In genomic region chr6:72653032-72653431, GRCh38 we compare ENCODE assay signal across 28 cellular contexts.
A peak's percentile ranks its signal among the peaks of the same experiment; 100 is the strongest.
DNase-seq lines count a peak whose midpoint lies in the region; ATAC-seq, FAIRE-seq and TF ChIP-seq lines count a peak whose summit lies in the region.
"Had no signal": no experiment of that assay in that cellular context is flagged by ENCODE, and none has a peak within 500 bp of the region (broad histone marks: within the 10 kb centered on the region; RNA-seq: fewer than 3 reads in every experiment).

No MANE protein-coding gene starts in this region.

- peak; percentile 50 for FAIRE-seq in H54 (lab: Jason Lieb, UNC)
- peak; percentile 64 for FAIRE-seq in RCC 7860 (lab: Jason Lieb, UNC)
- FAIRE-seq: A549, urothelium cell line had no signal

- no peak for TF ChIP-seq POLR2A in H54 (IDR thresholded peaks at IDR 0.05; ENCODE audit: low read depth, low read length)

- peak; percentile 11 for DNase-seq in ACHN
- no peak for DNase-seq in H54 (ENCODE audit: insufficient read length, low spot score)
- DNase-seq in RCC 7860 (ENCODE audit: low spot score) = no peak
- DNase-seq in kidney tubule cell (ENCODE audit: low spot score) = peak; percentile 17
- DNase-seq in inferior parietal cortex (ENCODE audit: extremely low spot score) = no peak
- DNase-seq: activated CD4-positive, alpha-beta T cell treated with anti-CD3 and anti-CD28 coated beads, Interleukin-2, amount 10 ng/mL, durations not matched to agents 24 days and 14 days; activated CD8-positive, alpha-beta memory T cell treated with anti-CD3 and anti-CD28 coated beads for 24 hours; activated effector memory CD4-positive, alpha-beta T cell treated with anti-CD3 and anti-CD28 coated beads, Interleukin-2, amount 50 U/mL, for 16 hours; activated naive CD8-positive, alpha-beta T cell treated with anti-CD3 and anti-CD28 coated beads for 36 hours; activated T-cell treated with anti-CD3 and anti-CD28 coated beads for 4 hours; CD8-positive, alpha-beta T cell; colonic mucosa; effector CD8-positive, alpha-beta T cell; hippocampal formation; NCI-H1105 treated with DMSO at 0.1 percent for 48 hours; NCI-H1930; pancreas; SIG-M5; stimulated activated CD4-positive, alpha-beta T cell treated with anti-CD3 and anti-CD28 coated beads, Interleukin-1b, Interleukin-23, amount 100 ng/mL, for 48 hours; stimulated activated naive CD8-positive, alpha-beta T cell treated with anti-CD3 and anti-CD28 coated beads, Interleukin-15, Interleukin-2, amounts not matched to agents 100 U/mL and 50 U/mL, for 24 hours; T1000; testis had no signal

- ATAC-seq in HG03039 (IDR thresholded peaks at IDR 0.05; ENCODE audit: unreplicated experiment) (no peak), HG02938 (IDR thresholded peaks at IDR 0.05; ENCODE audit: unreplicated experiment) (no peak), HG03095 (IDR thresholded peaks at IDR 0.05; ENCODE audit: unreplicated experiment) (no peak)
- ATAC-seq: A549; CD8-positive, alpha-beta T cell; gastroesophageal sphincter; pancreas; stimulated activated naive CD8-positive, alpha-beta T cell treated with anti-CD3 and anti-CD28 coated beads, Interleukin-15, Interleukin-2, amounts not matched to agents 100 U/mL and 50 U/mL, for 24 hours had no signal

- in situ Hi-C loops in ACHN (cut with HindIII; ENCODE audit: low pct_ligation_motif_present, low pct_unique_long_range_greater_than_20kb, low sequenced_read_pairs) = no loop called here

Comparison
In these comparisons a context has a peak if more than half of its experiments do, and no peak if none do; other contexts are left out.
1. DNase-seq: peak in ACHN (single experiment) and kidney tubule cell (single experiment); none in H54 (single experiment), RCC 7860 (single experiment) and inferior parietal cortex (single experiment).